In genomic region chr7:69399038-69399800, GRCh38 we compare ENCODE assay signal across 1 cellular context.
TF ChIP-seq lines count a peak whose summit lies in the region.

No MANE protein-coding gene starts in this region.

TF ChIP-seq in WTC11, 78 proteins besides CTCF, POLR2A, EP300 and RAD21 (continued from another document):
- TF ChIP-seq HMGA2 (CRISPR knock-in tag; IDR thresholded peaks at IDR 0.05) (no peak), ATF3 (CRISPR knock-in tag; conservative IDR thresholded peaks at IDR 0.05) (no peak), NR1H2 (CRISPR knock-in tag; IDR thresholded peaks at IDR 0.05) (no peak), E2F1 (CRISPR knock-in tag; IDR thresholded peaks at IDR 0.05) (no peak), ZNF263 (CRISPR knock-in tag; IDR thresholded peaks at IDR 0.05; ENCODE audit: low read depth) (no peak), NFATC4 (CRISPR knock-in tag; IDR thresholded peaks at IDR 0.05) (no peak), IRF1 (CRISPR knock-in tag; IDR thresholded peaks at IDR 0.05) (no peak), AR (CRISPR knock-in tag; IDR thresholded peaks at IDR 0.05) (no peak), PRDM15 (CRISPR knock-in tag; IDR thresholded peaks at IDR 0.05) (no peak), NR3C1 (CRISPR knock-in tag; conservative IDR thresholded peaks at IDR 0.05; ENCODE audit: low read depth) (no peak)
